In the genomic region with DNA sequence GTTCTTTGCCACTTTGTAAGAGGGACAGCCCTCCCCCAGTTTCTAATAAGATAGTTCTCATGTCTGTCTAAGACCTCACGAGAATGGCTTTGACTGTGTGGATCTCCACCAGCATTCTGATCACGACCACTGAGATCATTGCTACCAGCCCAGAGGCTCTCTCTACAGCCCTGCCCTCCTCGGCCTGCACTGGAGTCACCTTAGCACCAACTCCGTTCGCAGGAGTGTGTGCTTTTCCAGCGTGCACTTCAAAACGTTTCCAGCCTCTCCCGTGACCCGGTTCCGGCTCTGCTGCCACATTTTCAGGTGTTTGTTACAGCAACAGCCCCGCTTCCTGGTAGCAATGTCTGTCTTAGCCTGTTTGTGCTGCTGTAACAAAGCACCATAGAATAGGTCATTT, we compare ENCODE assay signal across 27 cellular contexts. TPM values are rescaled to one million over a fixed set of nuclear protein-coding genes. Genes with fewer than 3 reads are reported as not detected.
DNase-seq lines count a peak whose midpoint lies in the region; ATAC-seq and TF ChIP-seq lines count a peak whose summit lies in the region.
"Had no signal": no experiment of that assay in that cellular context is flagged by ENCODE, and none has a peak within 500 bp of the region (broad histone marks: within the 10 kb centered on the region; RNA-seq: fewer than 3 reads in every experiment).

No MANE protein-coding gene starts in this region.

- no peaks in the 10 kb centered on the region for H3K36me3 ChIP-seq in ectodermal cell (ENCODE audit: control insufficient read depth, insufficient read depth, low read length)
- H3K36me3 ChIP-seq: BLaER1 treated with 17β-estradiol and CSF1 and Interleukin-3, amounts not matched to agents 10 nM and 100 nM had no signal

- WGBS in ectodermal cell, 2 experiments = 94% methylated on average over 11 of the region's 11 CpGs

- TF ChIP-seq CTCF in dorsolateral prefrontal cortex (IDR thresholded peaks at IDR 0.05 in 54 of 56, conservative IDR thresholded peaks at IDR 0.05 in 2 of 56; ENCODE audit: low read depth in 1 of 56, partially characterized antibody in 56 of 56) = no peak

- no peaks in the 10 kb centered on the region for H3K9me3 ChIP-seq in ectodermal cell (ENCODE audit: control insufficient read depth, low read length)

- intact Hi-C loops in dorsolateral prefrontal cortex (cut with DNase I) = no loop called here

- peaks cover 12% of the 10 kb centered on the region for H3K4me1 ChIP-seq in ectodermal cell (ENCODE audit: control insufficient read depth, insufficient read depth, low read length)
- H3K4me1 ChIP-seq: Caco-2 had no signal

- H3K4me3 ChIP-seq in ectodermal cell (ENCODE audit: insufficient read depth, low read depth, low read length) (no peak overlapping the region), dorsolateral prefrontal cortex (no peak overlapping the region)
- H3K4me3 ChIP-seq: BLaER1 treated with 17β-estradiol and CSF1 and Interleukin-3, amounts not matched to agents 10 nM and 100 nM; GM12878; GM23338; SK-N-MC had no signal

- no peaks in the 10 kb centered on the region for H3K27me3 ChIP-seq in ectodermal cell (ENCODE audit: control insufficient read depth, insufficient read depth, low read length, poor library complexity, severe bottlenecking)
- no peaks in the 10 kb centered on the region for H3K27me3 ChIP-seq in dorsolateral prefrontal cortex
- H3K27me3 ChIP-seq: BLaER1 treated with 17β-estradiol and CSF1 and Interleukin-3, amounts not matched to agents 10 nM and 100 nM had no signal

- DNase-seq in activated CD8-positive, alpha-beta memory T cell treated with anti-CD3 and anti-CD28 coated beads, Interleukin-2, amount 50 U/mL, for 48 hours = peak; percentile 6
- DNase-seq in activated CD8-positive, alpha-beta memory T cell treated with anti-CD3 and anti-CD28 coated beads for 24 hours = no peak
- DNase-seq in midbrain (lab: John Stamatoyannopoulos, UW) (peak; percentile 25), NCI-H345 treated with DMSO at 0.1 percent for 48 hours (lab: John Stamatoyannopoulos, UW; ENCODE audit: unreplicated experiment) (no peak), dorsolateral prefrontal cortex (no peak)
- DNase-seq: ACHN; Caco-2; CD4-positive, alpha-beta memory T cell; DMS 273 treated with DMSO at 0.1 percent for 48 hours; DMS79 treated with DMSO at 0.1 percent for 48 hours; HCEC 1CT; Kasumi-1; NCI-H1417 treated with DMSO at 0.1 percent for 48 hours; NCI-H187; NCI-H446 treated with DMSO at 0.1 percent for 48 hours; NCI-H748 treated with DMSO at 0.1 percent for 48 hours; SHP77 treated with DMSO at 0.1 percent for 48 hours had no signal

- ATAC-seq in HG03045 (IDR thresholded peaks at IDR 0.05; ENCODE audit: unreplicated experiment) (no peak), HG02678 (IDR thresholded peaks at IDR 0.05; ENCODE audit: unreplicated experiment) (no peak)
- ATAC-seq: GM12878, GM23338 had no signal

- H3K27ac ChIP-seq in ectodermal cell (ENCODE audit: insufficient read depth, low read depth, low read length, poor library complexity, severe bottlenecking) = peak overlapping the region; percentile 44
- peak overlapping the region in 4 of 59 donors; percentile 9 to 38 (median 22) for H3K27ac ChIP-seq in dorsolateral prefrontal cortex
- H3K27ac ChIP-seq: 22Rv1; BLaER1 treated with 17β-estradiol and CSF1 and Interleukin-3, amounts not matched to agents 10 nM and 100 nM; RWPE1; SK-N-MC had no signal

RNA-seq across cellular contexts. Expression of a gene that starts 26.2 kb away (rescaled TPM):
- polyA plus RNA-seq in ectodermal cell (2013, experiment 1 of 4) = not detected
- polyA plus RNA-seq in ectodermal cell (2013, experiment 2 of 4) = not detected
- polyA plus RNA-seq in ectodermal cell (2013, experiment 3 of 4) = not detected
- 0.41 TPM for polyA plus RNA-seq in ectodermal cell (2013, experiment 4 of 4)
- 1 to 10 TPM in 26 of 120 experiments, under 1 TPM in 50, not detected in 44; 0.15 to 3.1 (median 0.73) TPM for total RNA-seq in dorsolateral prefrontal cortex
- total RNA-seq: GM12878, GM23338, MCF 10A had no signal
- polyA plus RNA-seq: GM23338 had no signal

RNA-seq across cellular contexts. Expression of a gene that starts 26.3 kb away (rescaled TPM):
- polyA plus RNA-seq in ectodermal cell (2013, experiment 1 of 4) = not detected
- polyA plus RNA-seq in ectodermal cell (2013, experiment 2 of 4) = not detected
- polyA plus RNA-seq in ectodermal cell (2013, experiment 3 of 4) = not detected
- not detected for polyA plus RNA-seq in ectodermal cell (2013, experiment 4 of 4)
- 1 to 10 TPM in 50 of 120 experiments, under 1 TPM in 68, not detected in 2; 0.21 to 4.0 (median 0.86) TPM for total RNA-seq in dorsolateral prefrontal cortex
- total RNA-seq: GM23338, MCF 10A had no signal
- polyA plus RNA-seq: GM23338 had no signal

RNA-seq across cellular contexts. Expression of a gene that starts 49.1 kb away (rescaled TPM):
- 237 TPM for polyA plus RNA-seq in ectodermal cell (2013, experiment 1 of 4)
- polyA plus RNA-seq in ectodermal cell (2013, experiment 2 of 4) = 280 TPM
- 196 TPM for polyA plus RNA-seq in ectodermal cell (2013, experiment 3 of 4)
- polyA plus RNA-seq in ectodermal cell (2013, experiment 4 of 4) = 222 TPM
- total RNA-seq in dorsolateral prefrontal cortex = 100 to 1,000 TPM; 342 to 666 (median 436) TPM

RNA-seq across cellular contexts. Expression of a gene that starts 57.7 kb away (rescaled TPM):
- not detected for polyA plus RNA-seq in ectodermal cell (2013, experiment 1 of 4)
- polyA plus RNA-seq in ectodermal cell (2013, experiment 2 of 4) = 0.23 TPM
- polyA plus RNA-seq in ectodermal cell (2013, experiment 3 of 4) = 0.21 TPM
- polyA plus RNA-seq in ectodermal cell (2013, experiment 4 of 4) = 0.24 TPM
- total RNA-seq in dorsolateral prefrontal cortex = 1 to 10 TPM in 8 of 120 experiments, under 1 TPM in 87, not detected in 25; 0.21 to 1.7 (median 0.52) TPM
- total RNA-seq: GM12878, MCF 10A had no signal
- polyA plus RNA-seq: GM12878 had no signal

Comparison
In these comparisons a context has a peak if more than half of its experiments do, and no peak if none do; other contexts are left out.
1. DNase-seq: peak in activated CD8-positive, alpha-beta memory T cell treated with anti-CD3 and anti-CD28 coated beads, Interleukin-2, amount 50 U/mL, for 48 hours (single experiment) and midbrain (single experiment); none in activated CD8-positive, alpha-beta memory T cell treated with anti-CD3 and anti-CD28 coated beads for 24 hours (single experiment), NCI-H345 treated with DMSO at 0.1 percent for 48 hours (single experiment) and dorsolateral prefrontal cortex (0 of 10).